Comparison of ENCODE assay signal across 8 cellular contexts in genomic region chr5:6448622-6449464, GRCh38. TPM values are rescaled to one million over a fixed set of nuclear protein-coding genes. Genes with fewer than 3 reads are reported as not detected.
DNase-seq lines count a peak whose midpoint lies in the region; ATAC-seq and TF ChIP-seq lines count a peak whose summit lies in the region.

UBE2QL1 (plus strand) TSS chr5:6448859; CDS start chr5:6448894, 35 bp downstream.

- H3K9me3 Mint-ChIP-seq in CD4-positive, CD25-positive, alpha-beta regulatory T cell, result peaks cover 0 to 6% (median 0%) of the 10 kb centered on the region in 7 donors
- no peaks in the 10 kb centered on the region for H3K9me3 Mint-ChIP-seq in memory B cell

- no peaks in the 10 kb centered on the region for H3K9me3 ChIP-seq in CD4-positive, CD25-positive, alpha-beta regulatory T cell (ENCODE audit: control insufficient read depth in 2 of 2, low read length in 2 of 2)
- no peaks in the 10 kb centered on the region for H3K9me3 ChIP-seq in transverse colon
- H3K9me3 ChIP-seq in SJCRH30 (replicated peaks), result no peaks in the 10 kb centered on the region

- no peak within 1 kb of the TSS for H3K27ac ChIP-seq in CD4-positive, CD25-positive, alpha-beta regulatory T cell (ENCODE audit: insufficient read depth, low read length, poor library complexity, severe bottlenecking)
- H3K27ac ChIP-seq in dorsolateral prefrontal cortex (peak within 1 kb of the TSS in 47 of 59 donors; percentile 25 to 86 (median 65)), transverse colon (peak within 1 kb of the TSS in 3 of 4 donors; percentile 33 to 58 (median 34)), SJCRH30 (no peak within 1 kb of the TSS)

- peaks cover 0 to 14% (median 6%) of the 10 kb centered on the region in 4 donors for H3K4me1 Mint-ChIP-seq in CD4-positive, CD25-positive, alpha-beta regulatory T cell
- peaks cover 11% of the 10 kb centered on the region for H3K4me1 Mint-ChIP-seq in memory B cell

- TF ChIP-seq EP300 in transverse colon (IDR thresholded peaks at IDR 0.05; ENCODE audit: low read depth), result no peak

- peak in 1 of 3 donors; percentile 21 for DNase-seq in CD4-positive, CD25-positive, alpha-beta regulatory T cell
- DNase-seq in GM20000 (ENCODE audit: low spot score), result peak; percentile 68
- DNase-seq in NCI-H748 (lab: John Stamatoyannopoulos, UW; ENCODE audit: unreplicated experiment), result peak; percentile 90
- DNase-seq in dorsolateral prefrontal cortex, result peak in 1 of 10 donors; percentile 52
- peak; percentile 41 to 48 for DNase-seq in memory B cell (ENCODE audit: low spot score in 2 of 2)
- DNase-seq in transverse colon, result peak; percentile 19
- no peak for DNase-seq in SJCRH30

- in situ Hi-C loops in transverse colon (cut with MboI; ENCODE audit: low pct_ligation_motif_present in 1 of 4, low pct_unique_long_range_greater_than_20kb in 1 of 4, low sequenced_read_pairs in 3 of 4), result no loop called here

- no peaks in the 10 kb centered on the region for H3K36me3 Mint-ChIP-seq in CD4-positive, CD25-positive, alpha-beta regulatory T cell
- peaks cover 4% of the 10 kb centered on the region for H3K36me3 Mint-ChIP-seq in memory B cell

- peaks cover 46% of the 10 kb centered on the region for H3K27me3 Mint-ChIP-seq in CD4-positive, CD25-positive, alpha-beta regulatory T cell
- H3K27me3 Mint-ChIP-seq in memory B cell, result peaks cover 16% of the 10 kb centered on the region

- WGBS in transverse colon (ENCODE audit: low coverage in 1 of 2), 2 donors, result 0 to 8% methylated on average over 3 to 50 of the region's 103 CpGs

- intact Hi-C loops in dorsolateral prefrontal cortex (cut with DNase I), result no loop called here
- intact Hi-C loops in transverse colon (cut with DNase I; ENCODE audit: low total_unique reads), result no loop called here

- peak within 1 kb of the TSS in 3 of 4 donors; percentile 29 to 88 (median 83) for H3K4me3 Mint-ChIP-seq in CD4-positive, CD25-positive, alpha-beta regulatory T cell
- peak within 1 kb of the TSS; percentile 91 for H3K4me3 Mint-ChIP-seq in memory B cell

- no peak for ATAC-seq in CD4-positive, CD25-positive, alpha-beta regulatory T cell (ENCODE audit: low read depth in 2 of 2)
- ATAC-seq in memory B cell (ENCODE audit: low read depth) (peak; percentile 87), HG03521 (IDR thresholded peaks at IDR 0.05; ENCODE audit: unreplicated experiment) (no peak)

- peaks cover 22% of the 10 kb centered on the region for H3K27me3 ChIP-seq in CD4-positive, CD25-positive, alpha-beta regulatory T cell (ENCODE audit: control insufficient read depth, insufficient read depth, low read length)
- peaks cover 0 to 52% (median 16%) of the 10 kb centered on the region in 45 donors for H3K27me3 ChIP-seq in dorsolateral prefrontal cortex
- H3K27me3 ChIP-seq in transverse colon, result peaks cover 45% of the 10 kb centered on the region
- no peaks in the 10 kb centered on the region for H3K27me3 ChIP-seq in SJCRH30

- no peaks in the 10 kb centered on the region for H3K4me1 ChIP-seq in CD4-positive, CD25-positive, alpha-beta regulatory T cell (ENCODE audit: control insufficient read depth, insufficient read depth, low read length, poor library complexity, severe bottlenecking)
- H3K4me1 ChIP-seq in transverse colon (peaks cover 0 to 7% (median 2%) of the 10 kb centered on the region in 4 donors), SJCRH30 (no peaks in the 10 kb centered on the region)

- TF ChIP-seq POLR2A in transverse colon (IDR thresholded peaks at IDR 0.05), result no peak

- H3K36me3 ChIP-seq in CD4-positive, CD25-positive, alpha-beta regulatory T cell (ENCODE audit: control insufficient read depth, insufficient read depth, low read length), result no peaks in the 10 kb centered on the region
- no peaks in the 10 kb centered on the region for H3K36me3 ChIP-seq in transverse colon
- no peaks in the 10 kb centered on the region for H3K36me3 ChIP-seq in SJCRH30

- H3K27ac Mint-ChIP-seq in CD4-positive, CD25-positive, alpha-beta regulatory T cell, result peak within 1 kb of the TSS in 1 of 3 donors; percentile 71
- H3K27ac Mint-ChIP-seq in memory B cell, result peak within 1 kb of the TSS; percentile 26

- TF ChIP-seq CTCF in GM20000 (IDR thresholded peaks at IDR 0.05; ENCODE audit: extremely low read depth, missing control alignments) (no peak), dorsolateral prefrontal cortex (IDR thresholded peaks at IDR 0.05 in 54 of 56, conservative IDR thresholded peaks at IDR 0.05 in 2 of 56; ENCODE audit: low read depth in 1 of 56, partially characterized antibody in 56 of 56) (no peak), transverse colon (IDR thresholded peaks at IDR 0.05) (no peak)

- no peak within 1 kb of the TSS for H3K4me3 ChIP-seq in CD4-positive, CD25-positive, alpha-beta regulatory T cell (ENCODE audit: low read depth, low read length)
- H3K4me3 ChIP-seq in dorsolateral prefrontal cortex, result peak within 1 kb of the TSS; percentile 18 to 77 (median 64)
- H3K4me3 ChIP-seq in transverse colon, result peak within 1 kb of the TSS; percentile 38 to 45 (median 39)
- H3K4me3 ChIP-seq in SJCRH30, result no peak within 1 kb of the TSS

RNA-seq across cellular contexts. Expression of gene UBE2QL1, which starts in this region (rescaled TPM):
- total RNA-seq in CD4-positive, CD25-positive, alpha-beta regulatory T cell, result not detected
- not detected for polyA plus RNA-seq in CD4-positive, CD25-positive, alpha-beta regulatory T cell
- total RNA-seq in dorsolateral prefrontal cortex, result 10 to 100 TPM; 17.1 to 82.0 (median 54.8) TPM
- under 1 TPM in 3 of 4 donors, not detected in 1; 0.37 to 0.96 (median 0.64) TPM for total RNA-seq in transverse colon
- total RNA-seq in SJCRH30 (2014; rRNA removed; shearing (Covaris generic)), result 0.02 TPM in 1 of 2 replicates, not detected in the other

Comparison
In these comparisons a context has a peak if more than half of its experiments do, and no peak if none do; other contexts are left out.
1. RNA of gene UBE2QL1 (total RNA-seq): 17.1 to 82.0 TPM in dorsolateral prefrontal cortex; 0.37 to 0.96 TPM in transverse colon, not detected in CD4-positive, CD25-positive, alpha-beta regulatory T cell (single experiment) and 0.02 TPM in SJCRH30; every median in the first group is over 4 times any median in the second.
2. Peak in DNase-seq, H3K4me3 ChIP-seq and H3K27ac ChIP-seq in transverse colon; RNA of the gene not detected or under 1 TPM.
3. DNase-seq: peak in GM20000 (single experiment), NCI-H748 (single experiment) and memory B cell (2 of 2); none in SJCRH30 (0 of 2).
4. H3K27ac ChIP-seq: peak in dorsolateral prefrontal cortex (47 of 59); none in CD4-positive, CD25-positive, alpha-beta regulatory T cell (single experiment) and SJCRH30 (single experiment).
5. H3K4me3 ChIP-seq: peak in dorsolateral prefrontal cortex (59 of 59); none in CD4-positive, CD25-positive, alpha-beta regulatory T cell (single experiment) and SJCRH30 (single experiment).